In the genomic region with DNA sequence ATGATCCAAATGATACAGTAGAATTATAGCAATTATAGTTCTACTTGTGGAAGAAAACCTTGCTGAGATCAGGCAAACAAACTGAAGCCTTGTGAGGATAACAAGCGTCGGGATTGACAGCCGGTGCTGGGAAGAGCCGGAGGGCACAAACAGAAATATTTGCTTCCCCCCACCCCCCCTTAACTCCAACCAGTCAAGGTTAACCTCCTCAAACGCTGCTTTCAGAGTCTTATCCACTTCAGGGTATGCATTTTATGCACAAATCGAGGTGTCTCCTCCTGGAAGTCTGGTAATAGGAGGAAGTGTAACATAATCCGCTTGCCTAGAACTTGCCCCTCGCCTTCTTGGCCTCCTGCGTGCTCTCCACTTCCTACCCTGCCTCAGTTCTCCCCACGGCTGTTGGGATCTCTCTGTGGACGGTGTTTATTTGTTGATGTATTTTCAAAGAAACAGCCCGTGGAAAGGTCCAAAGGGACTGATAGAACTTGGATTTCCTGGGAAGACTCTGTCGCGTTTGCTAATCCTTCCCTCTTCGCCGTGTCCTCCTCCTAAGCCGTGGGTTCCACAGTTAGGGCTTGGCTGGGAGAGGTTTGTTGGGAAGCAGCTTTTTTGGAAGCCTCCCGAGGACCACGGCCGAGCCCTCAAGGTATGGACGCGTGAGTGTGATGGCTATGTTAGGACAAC, we compare ENCODE assay signal across 11 cellular contexts. TPM values are rescaled to one million over a fixed set of nuclear protein-coding genes. Genes with fewer than 3 reads are reported as not detected.
A peak's percentile ranks its signal among the peaks of the same experiment; 100 is the strongest.
DNase-seq lines count a peak whose midpoint lies in the region; ATAC-seq and TF ChIP-seq lines count a peak whose summit lies in the region.
"Had no signal": no experiment of that assay in that cellular context is flagged by ENCODE, and none has a peak within 500 bp of the region (broad histone marks: within the 10 kb centered on the region; RNA-seq: fewer than 3 reads in every experiment).

No MANE protein-coding gene starts in this region.

- no peaks in the 10 kb centered on the region; the same call in none of the 2 replicates for H3K4me1 ChIP-seq in ES-I3 (ENCODE audit: insufficient read depth, low read length)
- H3K4me1 ChIP-seq in neural progenitor cell = peaks cover 58% of the 10 kb centered on the region

- peak overlapping the region; percentile 45 for H3K4me3 ChIP-seq in neural progenitor cell

- H3K27me3 Mint-ChIP-seq in neural progenitor cell (ENCODE audit: insufficient read depth, low read depth) = peaks cover 88% of the 10 kb centered on the region

- H3K9ac ChIP-seq in ES-I3 (ENCODE audit: low read depth, low read length) (peak overlapping the region; percentile 41; the same call in 1 of the 2 replicates), neural progenitor cell (no peak overlapping the region)

- no peak for ATAC-seq in HG03432 (IDR thresholded peaks at IDR 0.05; ENCODE audit: unreplicated experiment)

- no peaks in the 10 kb centered on the region for H3K9me3 ChIP-seq in ES-I3 (ENCODE audit: control insufficient read depth, insufficient read depth, low read length)
- H3K9me3 ChIP-seq in neural progenitor cell (ENCODE audit: low read depth) = no peaks in the 10 kb centered on the region

- no peak overlapping the region for H3K27ac ChIP-seq in neural progenitor cell
- H3K27ac ChIP-seq: dorsolateral prefrontal cortex had no signal

- H3K36me3 ChIP-seq in ES-I3 (ENCODE audit: insufficient read depth, low read length) = no peaks in the 10 kb centered on the region
- no peaks in the 10 kb centered on the region for H3K36me3 ChIP-seq in neural progenitor cell

- H3F3A ChIP-seq in neural progenitor cell (ENCODE audit: low read depth) = peaks cover 57% of the 10 kb centered on the region

- no peak overlapping the region for H3K27ac Mint-ChIP-seq in neural progenitor cell

- no peak overlapping the region for H2AFZ ChIP-seq in neural progenitor cell (replicated peaks)

- H4K20me1 ChIP-seq in neural progenitor cell (ENCODE audit: low read depth) = peaks cover 35% of the 10 kb centered on the region

- H3K4me2 ChIP-seq in neural progenitor cell = peak overlapping the region; percentile 77

- peaks cover 2% of the 10 kb centered on the region for H3K79me2 ChIP-seq in neural progenitor cell (ENCODE audit: low read depth)

- peaks cover 33% of the 10 kb centered on the region for H3K4me1 Mint-ChIP-seq in neural progenitor cell

- no peaks in the 10 kb centered on the region for H3K36me3 Mint-ChIP-seq in neural progenitor cell

- H3K27me3 ChIP-seq in neural progenitor cell = peaks cover 100% of the 10 kb centered on the region

- DNase-seq in NCI-H146 (lab: John Stamatoyannopoulos, UW) = peak; percentile 44
- peak; percentile 39 for DNase-seq in astrocyte of the hippocampus (ENCODE audit: low read depth, low spot score)
- peak; percentile 46 for DNase-seq in neural progenitor cell (ENCODE audit: low spot score)
- no peak for DNase-seq in cerebellum (ENCODE audit: low spot score)
- DNase-seq in stimulated activated CD4-positive, alpha-beta T cell treated with anti-CD3 and anti-CD28 coated beads, Interleukin-1b, Interleukin-23, amount 100 ng/mL, for 48 hours = no peak
- DNase-seq in activated CD4-positive, alpha-beta T cell treated with anti-CD3 and anti-CD28 coated beads for 48 hours = no peak
- DNase-seq: dorsolateral prefrontal cortex, NCI-H526 treated with DMSO at 0.1 percent for 48 hours, SHP77 had no signal

- TF ChIP-seq CTCF in neural progenitor cell (IDR thresholded peaks at IDR 0.05) = no peak

- H3K4me3 Mint-ChIP-seq in neural progenitor cell = peak overlapping the region; percentile 78

- H3K9me3 Mint-ChIP-seq in neural progenitor cell = no peaks in the 10 kb centered on the region

RNA-seq across cellular contexts. Expression of a gene that starts 4.1 kb away (rescaled TPM):
- total RNA-seq in neural progenitor cell (ENCODE audit: low replicate concordance) (5.3 and 9.0 TPM in 2 replicates), cerebellum (not detected)

Comparison
In these comparisons a context has a peak if more than half of its experiments do, and no peak if none do; other contexts are left out.
1. DNase-seq: peak in NCI-H146 (single experiment), astrocyte of the hippocampus (single experiment) and neural progenitor cell (single experiment); none in cerebellum (single experiment), stimulated activated CD4-positive, alpha-beta T cell treated with anti-CD3 and anti-CD28 coated beads, Interleukin-1b, Interleukin-23, amount 100 ng/mL, for 48 hours (single experiment) and activated CD4-positive, alpha-beta T cell treated with anti-CD3 and anti-CD28 coated beads for 48 hours (single experiment).